Comparison of ENCODE assay signal across 25 cellular contexts in genomic region chr3:144175644-144176425, GRCh38.
"Had no signal": no experiment of that assay in that cellular context is flagged by ENCODE, and none has a peak within 500 bp of the region (broad histone marks: within the 10 kb centered on the region; RNA-seq: fewer than 3 reads in every experiment).

No MANE protein-coding gene starts in this region.

- H3K4me1 ChIP-seq: esophagus squamous epithelium, gastrocnemius medialis, right lobe of liver, suprapubic skin, transverse colon, upper lobe of right lung, uterus had no signal

- H3K27ac ChIP-seq: esophagus squamous epithelium, gastrocnemius medialis, neutrophil, pancreas, right lobe of liver, suprapubic skin, transverse colon, upper lobe of right lung, uterus had no signal

- H3K9me3 ChIP-seq: esophagus squamous epithelium, gastrocnemius medialis, pancreas, right lobe of liver, suprapubic skin, transverse colon, upper lobe of right lung, uterus had no signal

- H3K4me3 ChIP-seq: esophagus squamous epithelium, gastrocnemius medialis, pancreas, right lobe of liver, suprapubic skin, transverse colon, upper lobe of right lung, uterus had no signal

- H3K27me3 ChIP-seq: esophagus squamous epithelium, gastrocnemius medialis, neutrophil, pancreas, right lobe of liver, suprapubic skin, transverse colon, upper lobe of right lung, uterus had no signal

- FAIRE-seq: endothelial cell of umbilical vein, kidney, pancreas, small intestine had no signal

- H3K36me3 ChIP-seq: esophagus squamous epithelium, gastrocnemius medialis, neutrophil, pancreas, right lobe of liver, suprapubic skin, transverse colon, upper lobe of right lung, uterus had no signal

- ATAC-seq: gastrocnemius medialis; left lobe of liver; naive thymus-derived CD8-positive, alpha-beta T cell; pancreas; right lobe of liver; stimulated activated naive CD8-positive, alpha-beta T cell treated with anti-CD3 and anti-CD28 coated beads, Interleukin-15, amount 100 ng/mL, for 72 hours; upper lobe of right lung had no signal

- DNase-seq: cerebellar nuclear complex; cortex of kidney; effector CD8-positive, alpha-beta T cell; erythroblast; esophagus squamous epithelium; gastrocnemius medialis; head of caudate nucleus; kidney; naive thymus-derived CD8-positive, alpha-beta T cell; nephron progenitor cell; right lobe of liver; small intestine; stimulated activated CD4-positive, alpha-beta T cell treated with anti-CD3 and anti-CD28 coated beads, Interleukin-15, amount 100 ng/mL, for 24 hours; stimulated activated CD4-positive, alpha-beta T cell treated with anti-CD3 and anti-CD28 coated beads, Interleukin-2, amount 100 ng/mL, for 48 hours; stimulated activated CD8-positive, alpha-beta memory T cell treated with anti-CD3 and anti-CD28 coated beads, Interleukin-4, amount 100 ng/mL, for 48 hours; stimulated activated naive CD4-positive, alpha-beta T cell; stimulated activated naive CD8-positive, alpha-beta T cell treated with anti-CD3 and anti-CD28 coated beads, Interleukin-15, amount 100 ng/mL, for 72 hours; transverse colon; upper lobe of right lung; uterus had no signal
